Comparison of ENCODE assay signal across 1 cellular context in the genomic region with DNA sequence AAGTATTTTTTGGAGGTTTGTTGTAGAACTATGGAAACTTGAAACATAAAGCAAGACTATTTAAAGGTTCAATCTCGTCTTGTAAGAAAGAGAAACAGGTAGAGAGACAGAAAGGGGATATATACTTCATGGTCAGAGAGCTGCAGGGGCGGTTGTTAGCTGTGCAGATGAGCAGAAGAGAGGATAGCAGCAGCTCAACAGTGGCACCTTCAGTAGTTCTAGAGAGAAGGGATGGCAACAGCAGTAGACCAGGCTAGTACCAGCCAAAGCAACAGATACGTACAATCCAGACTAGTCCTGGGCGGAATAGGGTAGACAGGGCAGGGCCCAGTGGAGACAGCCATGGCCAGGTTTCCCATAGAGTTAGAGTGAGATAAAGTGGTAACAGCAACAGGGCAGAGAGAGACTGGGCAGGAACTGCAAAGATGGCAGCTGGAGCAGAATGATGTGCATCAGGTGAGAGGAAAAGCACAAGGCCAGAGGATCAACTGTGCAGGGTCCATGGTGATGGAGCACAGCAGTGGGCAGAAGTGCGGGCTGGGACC.
A peak's percentile ranks its signal among the peaks of the same experiment; 100 is the strongest.
TF ChIP-seq lines count a peak whose summit lies in the region.

No MANE protein-coding gene starts in this region.

TF ChIP-seq in GM12878, 131 proteins besides CTCF, POLR2A, EP300 and RAD21 (continued from another document and continues in another):
- TF ChIP-seq, protein P1, sequence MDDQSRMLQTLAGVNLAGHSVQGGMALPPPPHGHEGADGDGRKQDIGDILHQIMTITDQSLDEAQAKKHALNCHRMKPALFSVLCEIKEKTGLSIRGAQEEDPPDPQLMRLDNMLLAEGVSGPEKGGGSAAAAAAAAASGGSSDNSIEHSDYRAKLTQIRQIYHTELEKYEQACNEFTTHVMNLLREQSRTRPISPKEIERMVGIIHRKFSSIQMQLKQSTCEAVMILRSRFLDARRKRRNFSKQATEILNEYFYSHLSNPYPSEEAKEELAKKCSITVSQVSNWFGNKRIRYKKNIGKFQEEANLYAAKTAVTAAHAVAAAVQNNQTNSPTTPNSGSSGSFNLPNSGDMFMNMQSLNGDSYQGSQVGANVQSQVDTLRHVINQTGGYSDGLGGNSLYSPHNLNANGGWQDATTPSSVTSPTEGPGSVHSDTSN (IDR thresholded peaks at IDR 0.05; ENCODE audit: insufficient replicate concordance, low read depth, low read length), result peak; percentile 75
- TF ChIP-seq BMI1 (IDR thresholded peaks at IDR 0.05; ENCODE audit: borderline replicate concordance) (peak; percentile 97), HDAC6 (IDR thresholded peaks at IDR 0.05; ENCODE audit: unreplicated experiment) (peak; percentile 72), GABPA (IDR thresholded peaks at IDR 0.05; ENCODE audit: low read depth) (0 out of 2 replicates have a peak, but pooled peaks have one; percentile 50), CUX1 (IDR thresholded peaks at IDR 0.05; ENCODE audit: insufficient replicate concordance, low read depth, low read length) (peak; percentile 95), NR2C1 (IDR thresholded peaks at IDR 0.05) (no peak), KAT2A (conservative IDR thresholded peaks at IDR 0.05; ENCODE audit: control insufficient read depth, low read depth, low read length) (no peak; the same call in 1 of the 2 replicates), DPF2 (IDR thresholded peaks at IDR 0.05) (peak; percentile 37; the same call in 1 of the 2 replicates), BCL11A (IDR thresholded peaks at IDR 0.05; ENCODE audit: low read depth, low read length) (peak; percentile 95), TBL1XR1 (IDR thresholded peaks at IDR 0.05; ENCODE audit: low read depth, low read length) (no peak), LARP7 (IDR thresholded peaks at IDR 0.05) (peak; percentile 57; the same call in 1 of the 2 replicates), TARDBP (IDR thresholded peaks at IDR 0.05; ENCODE audit: borderline replicate concordance) (peak; percentile 4; the same call in 1 of the 2 replicates), ATF2 (IDR thresholded peaks at IDR 0.05; ENCODE audit: low read length) (peak; percentile 98), MXI1 (IDR thresholded peaks at IDR 0.05; ENCODE audit: low read depth, low read length) (peak; percentile 87; the same call in 1 of the 2 replicates), ZNF622 (IDR thresholded peaks at IDR 0.05) (no peak), PRDM15 (CRISPR knock-in tag; IDR thresholded peaks at IDR 0.05) (peak; percentile 100), TCF12 (IDR thresholded peaks at IDR 0.05; ENCODE audit: low read depth, low read length) (peak; percentile 68), ZSCAN29 (IDR thresholded peaks at IDR 0.05) (0 out of 2 replicates have a peak, but pooled peaks have one; percentile 52), SMAD1 (IDR thresholded peaks at IDR 0.05; ENCODE audit: low read depth, partially characterized antibody) (peak; percentile 98), TCF3 (IDR thresholded peaks at IDR 0.05; ENCODE audit: borderline replicate concordance, insufficient read depth, low read depth, low read length) (peak; percentile 88; the same call in 1 of the 2 replicates), E2F4 (IDR thresholded peaks at IDR 0.05; ENCODE audit: low read depth, low read length) (0 out of 2 replicates have a peak, but pooled peaks have one; percentile 38), CREB1 (IDR thresholded peaks at IDR 0.05; ENCODE audit: low read depth) (peak; percentile 24; the same call in 1 of the 2 replicates), CEBPB (IDR thresholded peaks at IDR 0.05; ENCODE audit: borderline replicate concordance in 1 of 2, low read depth in 2 of 2, low read length in 2 of 2) (peak in 1 of 2 experiments; percentile 85; a peak in 2 of 4 replicates), SREBF2 (IDR thresholded peaks at IDR 0.05; ENCODE audit: low read length) (no peak), HCFC1 (IDR thresholded peaks at IDR 0.05; ENCODE audit: low read length) (peak; percentile 44; the same call in 1 of the 2 replicates), RFX5 (IDR thresholded peaks at IDR 0.05; ENCODE audit: low read depth, low read length) (no peak), POLR2AphosphoS5 (IDR thresholded peaks at IDR 0.05; ENCODE audit: low read length) (peak; percentile 100), STAT3 (IDR thresholded peaks at IDR 0.05; ENCODE audit: low read depth, low read length) (no peak), STAT1 (conservative IDR thresholded peaks at IDR 0.05) (no peak), KLF5 (IDR thresholded peaks at IDR 0.05; ENCODE audit: partially characterized antibody) (peak; percentile 69), YY1 (IDR thresholded peaks at IDR 0.05; ENCODE audit: low read depth, low read length) (peak; percentile 92), FOXM1 (IDR thresholded peaks at IDR 0.05; ENCODE audit: low read depth, low read length) (peak; percentile 83), CBFB (IDR thresholded peaks at IDR 0.05; ENCODE audit: low read depth) (peak; percentile 100), SRF (IDR thresholded peaks at IDR 0.05; ENCODE audit: low read depth in 2 of 2, low read length in 2 of 2) (no peak), CBX5 (IDR thresholded peaks at IDR 0.05; ENCODE audit: low read depth) (peak; percentile 97), PAX5 (IDR thresholded peaks at IDR 0.05; ENCODE audit: borderline replicate concordance, low read depth, low read length) (peak; percentile 49; the same call in 1 of the 2 replicates)
- TF ChIP-seq, protein P2, sequence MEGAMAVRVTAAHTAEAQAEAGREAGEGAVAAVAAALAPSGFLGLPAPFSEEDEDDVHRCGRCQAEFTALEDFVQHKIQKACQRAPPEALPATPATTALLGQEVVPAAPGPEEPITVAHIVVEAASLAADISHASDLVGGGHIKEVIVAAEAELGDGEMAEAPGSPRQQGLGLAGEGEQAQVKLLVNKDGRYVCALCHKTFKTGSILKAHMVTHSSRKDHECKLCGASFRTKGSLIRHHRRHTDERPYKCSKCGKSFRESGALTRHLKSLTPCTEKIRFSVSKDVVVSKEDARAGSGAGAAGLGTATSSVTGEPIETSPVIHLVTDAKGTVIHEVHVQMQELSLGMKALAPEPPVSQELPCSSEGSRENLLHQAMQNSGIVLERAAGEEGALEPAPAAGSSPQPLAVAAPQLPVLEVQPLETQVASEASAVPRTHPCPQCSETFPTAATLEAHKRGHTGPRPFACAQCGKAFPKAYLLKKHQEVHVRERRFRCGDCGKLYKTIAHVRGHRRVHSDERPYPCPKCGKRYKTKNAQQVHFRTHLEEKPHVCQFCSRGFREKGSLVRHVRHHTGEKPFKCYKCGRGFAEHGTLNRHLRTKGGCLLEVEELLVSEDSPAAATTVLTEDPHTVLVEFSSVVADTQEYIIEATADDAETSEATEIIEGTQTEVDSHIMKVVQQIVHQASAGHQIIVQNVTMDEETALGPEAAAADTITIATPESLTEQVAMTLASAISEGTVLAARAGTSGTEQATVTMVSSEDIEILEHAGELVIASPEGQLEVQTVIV (IDR thresholded peaks at IDR 0.05; ENCODE audit: borderline replicate concordance, partially characterized antibody), result no peak
- TF ChIP-seq, protein P3, sequence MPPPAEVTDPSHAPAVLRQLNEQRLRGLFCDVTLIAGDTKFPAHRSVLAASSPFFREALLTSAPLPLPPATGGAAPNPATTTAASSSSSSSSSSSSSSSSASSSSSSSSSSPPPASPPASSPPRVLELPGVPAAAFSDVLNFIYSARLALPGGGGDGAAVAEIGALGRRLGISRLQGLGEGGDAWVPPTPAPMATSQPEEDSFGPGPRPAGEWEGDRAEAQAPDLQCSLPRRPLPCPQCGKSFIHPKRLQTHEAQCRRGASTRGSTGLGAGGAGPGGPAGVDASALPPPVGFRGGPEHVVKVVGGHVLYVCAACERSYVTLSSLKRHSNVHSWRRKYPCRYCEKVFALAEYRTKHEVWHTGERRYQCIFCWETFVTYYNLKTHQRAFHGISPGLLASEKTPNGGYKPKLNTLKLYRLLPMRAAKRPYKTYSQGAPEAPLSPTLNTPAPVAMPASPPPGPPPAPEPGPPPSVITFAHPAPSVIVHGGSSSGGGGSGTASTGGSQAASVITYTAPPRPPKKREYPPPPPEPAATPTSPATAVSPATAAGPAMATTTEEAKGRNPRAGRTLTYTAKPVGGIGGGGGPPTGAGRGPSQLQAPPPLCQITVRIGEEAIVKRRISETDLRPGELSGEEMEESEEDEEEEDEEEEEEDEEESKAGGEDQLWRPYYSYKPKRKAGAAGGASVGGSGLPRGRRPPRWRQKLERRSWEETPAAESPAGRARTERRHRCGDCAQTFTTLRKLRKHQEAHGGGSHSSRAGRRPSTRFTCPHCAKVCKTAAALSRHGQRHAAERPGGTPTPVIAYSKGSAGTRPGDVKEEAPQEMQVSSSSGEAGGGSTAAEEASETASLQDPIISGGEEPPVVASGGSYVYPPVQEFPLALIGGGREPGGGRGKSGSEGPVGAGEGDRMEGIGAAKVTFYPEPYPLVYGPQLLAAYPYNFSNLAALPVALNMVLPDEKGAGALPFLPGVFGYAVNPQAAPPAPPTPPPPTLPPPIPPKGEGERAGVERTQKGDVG (CRISPR knock-in tag; IDR thresholded peaks at IDR 0.05), result peak; percentile 100
